In genomic region chr15:59637507-59637906, GRCh38 we compare ENCODE assay signal across 6 cellular contexts. TPM values are rescaled to one million over a fixed set of nuclear protein-coding genes. Genes with fewer than 3 reads are reported as not detected.
"Had no signal": no experiment of that assay in that cellular context is flagged by ENCODE, and none has a peak within 500 bp of the region (broad histone marks: within the 10 kb centered on the region; RNA-seq: fewer than 3 reads in every experiment).

No MANE protein-coding gene starts in this region.

RNA-seq across cellular contexts. Expression of gene GCNT3, which starts 25.9 kb away (rescaled TPM):
- total RNA-seq: activated B cell treated with CpG ODN at 0.5 μM for 24 hours; activated CD4-positive, alpha-beta T cell treated with anti-CD3 and anti-CD28 coated beads, Interleukin-2, amount 10 ng/mL, durations not matched to agents 24 days and 14 days; activated T-helper 1 cell treated with anti-CD3 and anti-CD28 coated beads, Interleukin-12 subunit alpha, Interleukin-12 subunit beta, Interleukin-2, Interleukin-4 antibody, amounts not matched to agents 30 ng/mL and 10 ng/mL and 1 ng/mL, durations not matched to agents 14 hours and 24 hours and 36 hours; lung microvascular endothelial cell; naive thymus-derived CD8-positive, alpha-beta T cell; posterior vena cava had no signal
- polyA plus RNA-seq: naive thymus-derived CD8-positive, alpha-beta T cell had no signal
